8 cellular contexts compared by ENCODE assay signal in the genomic region with DNA sequence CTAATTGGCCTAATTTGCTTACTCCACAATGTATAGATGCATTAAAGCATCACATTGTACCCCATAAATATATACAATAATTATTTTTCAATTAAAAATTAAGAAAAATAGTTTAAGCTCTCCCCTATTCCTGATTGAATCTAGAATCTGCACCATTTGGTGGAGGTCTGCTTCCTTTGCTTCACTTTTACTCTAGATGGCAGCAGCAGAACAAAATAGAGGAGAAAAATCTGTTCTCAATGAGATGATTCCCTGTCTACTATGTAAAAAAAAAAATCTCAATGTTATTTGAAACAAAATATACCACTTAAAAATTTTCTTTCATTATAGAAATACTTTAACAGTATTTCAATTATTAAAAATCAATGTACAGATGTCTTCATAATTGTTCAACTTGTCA.
DNase-seq lines count a peak whose midpoint lies in the region; ATAC-seq, FAIRE-seq and TF ChIP-seq lines count a peak whose summit lies in the region.

No MANE protein-coding gene starts in this region.

- POLR2A ChIA-PET in endothelial cell of umbilical vein (lab: Charles Lee) = no interaction called here

- H3K9me3 ChIP-seq in left ventricle myocardium inferior (replicated peaks) (no peaks in the 10 kb centered on the region), endothelial cell of umbilical vein (replicated peaks; ENCODE audit: control insufficient read depth, insufficient read depth, low read length) (no peaks in the 10 kb centered on the region)

- H4K20me1 ChIP-seq in endothelial cell of umbilical vein (replicated peaks; ENCODE audit: control insufficient read depth, extremely low read depth, insufficient read depth, low read length) = no peaks in the 10 kb centered on the region

- CTCF ChIA-PET in endothelial cell of umbilical vein (lab: Charles Lee) = interaction anchor here (1.2 to 3.5 kb wide), 4 partner anchors 21 to 898 kb away, joined by 4 to 30 read pairs (median 10); no protein-coding TSS in a partner anchor

- H3K4me3 ChIP-seq in left ventricle myocardium inferior (no peak overlapping the region), endothelial cell of umbilical vein (replicated peaks in 1 of 3; ENCODE audit: insufficient read depth in 1 of 3, low read depth in 1 of 3, low read length in 3 of 3) (no peak overlapping the region)

- DNase-seq in left ventricle myocardium inferior = no peak
- DNase-seq in Right ventricle myocardium superior = no peak
- peak; percentile 33 for DNase-seq in NCI-H345 (lab: John Stamatoyannopoulos, UW)
- peak; percentile 25 for DNase-seq in endothelial cell of umbilical vein (ENCODE audit: low read depth, low spot score)
- peak; percentile 81 for DNase-seq in superior temporal gyrus (ENCODE audit: extremely low spot score)
- no peak for DNase-seq in H54 (ENCODE audit: insufficient read length, low spot score)
- DNase-seq in T-helper 9 cell = no peak

- no peak for TF ChIP-seq POLR2A in endothelial cell of umbilical vein (IDR thresholded peaks at IDR 0.05; ENCODE audit: low read depth, low read length)
- no peak for TF ChIP-seq POLR2A in H54 (IDR thresholded peaks at IDR 0.05; ENCODE audit: low read depth, low read length)

- no peaks in the 10 kb centered on the region for H3K79me2 ChIP-seq in endothelial cell of umbilical vein (ENCODE audit: control insufficient read depth, insufficient read depth, low read length)

- peak; percentile 67 for TF ChIP-seq CTCF in left ventricle myocardium inferior (IDR thresholded peaks at IDR 0.05; ENCODE audit: borderline replicate concordance)
- peak; percentile 7 to 28 for TF ChIP-seq CTCF in endothelial cell of umbilical vein (IDR thresholded peaks at IDR 0.05; ENCODE audit: extremely low read depth in 1 of 2, insufficient read depth in 1 of 2, low read depth in 1 of 2, low read length in 2 of 2)

- H3K4me1 ChIP-seq in left ventricle myocardium inferior (peaks cover 5% of the 10 kb centered on the region), endothelial cell of umbilical vein (ENCODE audit: control insufficient read depth, extremely low read depth, insufficient read depth, low read length) (peaks cover 4% of the 10 kb centered on the region)

- no peaks in the 10 kb centered on the region for H3K27me3 ChIP-seq in left ventricle myocardium inferior (ENCODE audit: low read depth)
- H3K27me3 ChIP-seq in endothelial cell of umbilical vein (ENCODE audit: control insufficient read depth in 2 of 2, insufficient read depth in 2 of 2, low read length in 2 of 2) = no peaks in the 10 kb centered on the region

- no peak for FAIRE-seq in endothelial cell of umbilical vein (lab: Jason Lieb, UNC)
- no peak for FAIRE-seq in H54 (lab: Jason Lieb, UNC)

- H2AFZ ChIP-seq in endothelial cell of umbilical vein (ENCODE audit: low read depth, low read length) = no peak overlapping the region

- ATAC-seq in Right ventricle myocardium superior (ENCODE audit: poor library complexity) (no peak), GM18520 (IDR thresholded peaks at IDR 0.05; ENCODE audit: unreplicated experiment) (no peak)

- H3K9me1 ChIP-seq in endothelial cell of umbilical vein (replicated peaks; ENCODE audit: control insufficient read depth, extremely low read depth, insufficient read depth, low read length) = no peaks in the 10 kb centered on the region

- H3K36me3 ChIP-seq in left ventricle myocardium inferior (no peaks in the 10 kb centered on the region), endothelial cell of umbilical vein (ENCODE audit: control insufficient read depth in 2 of 2, extremely low read depth in 1 of 2, insufficient read depth in 2 of 2, low read length in 2 of 2) (no peaks in the 10 kb centered on the region)

- H3K27ac ChIP-seq in left ventricle myocardium inferior (replicated peaks) = no peak overlapping the region
- no peak overlapping the region for H3K27ac ChIP-seq in endothelial cell of umbilical vein (ENCODE audit: insufficient read depth, low read depth, low read length)

- H3K9ac ChIP-seq in endothelial cell of umbilical vein (replicated peaks; ENCODE audit: extremely low read depth, insufficient read depth, low read length) = no peak overlapping the region

- H3K4me2 ChIP-seq in endothelial cell of umbilical vein (ENCODE audit: insufficient read depth, low read length) = no peak overlapping the region

- dilution Hi-C loops in endothelial cell of umbilical vein (cut with MboI; ENCODE audit: extremely low pct_ligation_motif_present, low sequenced_read_pairs) = no loop called here

- BruUV-seq in endothelial cell of umbilical vein (replicated peaks; lab: Mats Ljungman, UMichigan) = no TSS peak

- intact Hi-C loops in left ventricle myocardium inferior (cut with micrococcal nuclease) = loop anchor here (10.0 kb wide), 1 partner anchor 922 kb away; no protein-coding TSS in a partner anchor
- intact Hi-C loops in Right ventricle myocardium superior (cut with DNase I) = no loop called here
- intact Hi-C loops in endothelial cell of umbilical vein (cut with micrococcal nuclease) = loop anchor here (5.0 to 10.0 kb wide), 3 partner anchors 474 to 1879 kb away; no protein-coding TSS in a partner anchor

TF ChIP-seq in endothelial cell of umbilical vein, 7 proteins besides CTCF, POLR2A, EP300 and RAD21:
- TF ChIP-seq MYC (IDR thresholded peaks at IDR 0.05; ENCODE audit: low read depth, low read length) = no peak
- TF ChIP-seq GATA2 (IDR thresholded peaks at IDR 0.05; ENCODE audit: insufficient read depth, insufficient read length, low read depth, low read length) = no peak
- TF ChIP-seq EZH2 (IDR thresholded peaks at IDR 0.05; ENCODE audit: borderline replicate concordance, low read depth, low read length, severe bottlenecking) = no peak
- no peak for TF ChIP-seq JUN (IDR thresholded peaks at IDR 0.05; ENCODE audit: borderline replicate concordance, insufficient read depth, insufficient read length, low read depth)
- TF ChIP-seq FOS (IDR thresholded peaks at IDR 0.05; ENCODE audit: borderline replicate concordance, insufficient read depth, low read length) = no peak
- TF ChIP-seq POLR2AphosphoS5 (IDR thresholded peaks at IDR 0.05; ENCODE audit: insufficient read depth, low read depth, low read length) = no peak
- TF ChIP-seq, protein P1, sequence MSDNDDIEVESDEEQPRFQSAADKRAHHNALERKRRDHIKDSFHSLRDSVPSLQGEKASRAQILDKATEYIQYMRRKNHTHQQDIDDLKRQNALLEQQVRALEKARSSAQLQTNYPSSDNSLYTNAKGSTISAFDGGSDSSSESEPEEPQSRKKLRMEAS (IDR thresholded peaks at IDR 0.05; ENCODE audit: insufficient read depth, insufficient read length) = no peak

Comparison
In these comparisons a context has a peak if more than half of its experiments do, and no peak if none do; other contexts are left out.
1. DNase-seq: peak in NCI-H345 (single experiment), endothelial cell of umbilical vein (single experiment) and superior temporal gyrus (single experiment); none in left ventricle myocardium inferior (single experiment), Right ventricle myocardium superior (single experiment), H54 (single experiment) and T-helper 9 cell (single experiment).